ENCODE assay signal across 9 cellular contexts in genomic region chr3:16802382-16802781, GRCh38.
DNase-seq lines count a peak whose midpoint lies in the region; ATAC-seq and TF ChIP-seq lines count a peak whose summit lies in the region.
"Had no signal": no experiment of that assay in that cellular context is flagged by ENCODE, and none has a peak within 500 bp of the region (broad histone marks: within the 10 kb centered on the region; RNA-seq: fewer than 3 reads in every experiment).

No MANE protein-coding gene starts in this region.

- H3K27me3 Mint-ChIP-seq in CD4-positive, alpha-beta memory T cell: no peaks in the 10 kb centered on the region
- no peaks in the 10 kb centered on the region for H3K27me3 Mint-ChIP-seq in effector memory CD8-positive, alpha-beta T cell
- no peaks in the 10 kb centered on the region for H3K27me3 Mint-ChIP-seq in activated T-cell treated with anti-CD3 and anti-CD28 coated beads, Interleukin-2, amount 50 U/mL, for 24 hours

- H3K9me3 ChIP-seq in CD4-positive, alpha-beta memory T cell (ENCODE audit: control insufficient read depth in 1 of 2, low read length in 2 of 2): no peaks in the 10 kb centered on the region
- peaks cover 7% of the 10 kb centered on the region for H3K9me3 ChIP-seq in WERI-Rb-1 (ENCODE audit: severe bottlenecking)

- DNase-seq in CD4-positive, alpha-beta memory T cell: no peak
- DNase-seq in WERI-Rb-1 (no peak), mesenteric fat pad (ENCODE audit: low spot score) (no peak), COLO829 (ENCODE audit: low spot score) (no peak)
- no peak for DNase-seq in effector memory CD8-positive, alpha-beta T cell
- no peak for DNase-seq in activated T-cell treated with anti-CD3 and anti-CD28 coated beads, Interleukin-2, amount 50 U/mL, for 24 hours
- DNase-seq: Calu3 had no signal

- CTCF ChIA-PET in CD4-positive, alpha-beta memory T cell (lab: Charles Lee; ENCODE audit: partially characterized antibody): interaction anchor here (0.6 to 2.4 kb wide), 2 partner anchors 9 to 505 kb away, joined by 3 to 7 read pairs; no protein-coding TSS in a partner anchor

- ATAC-seq in GM18907 (IDR thresholded peaks at IDR 0.05; ENCODE audit: unreplicated experiment) (peak; percentile 69), HG03025 (IDR thresholded peaks at IDR 0.05; ENCODE audit: low FRiP score, unreplicated experiment) (peak; percentile 75)
- no peak for ATAC-seq in effector memory CD8-positive, alpha-beta T cell (replicated peaks)

- POLR2A ChIA-PET in CD4-positive, alpha-beta memory T cell (lab: Charles Lee; ENCODE audit: partially characterized antibody): interaction anchor here (1.6 kb wide), 1 partner anchor 21 kb away, joined by 7 read pairs; no protein-coding TSS in a partner anchor

- H3K27ac ChIP-seq in CD4-positive, alpha-beta memory T cell (ENCODE audit: low read depth, low read length): no peak overlapping the region
- peak overlapping the region; percentile 94 for H3K27ac ChIP-seq in WERI-Rb-1

- peaks cover 12 to 28% (median 17%) of the 10 kb centered on the region in 4 donors for H3K4me1 Mint-ChIP-seq in CD4-positive, alpha-beta memory T cell
- H3K4me1 Mint-ChIP-seq in effector memory CD8-positive, alpha-beta T cell (ENCODE audit: low read depth in 2 of 2): peaks cover 17 to 21% of the 10 kb centered on the region in 2 donors
- peaks cover 32% of the 10 kb centered on the region for H3K4me1 Mint-ChIP-seq in activated T-cell treated with anti-CD3 and anti-CD28 coated beads, Interleukin-2, amount 50 U/mL, for 24 hours (ENCODE audit: low read depth)

- no peaks in the 10 kb centered on the region for H3K27me3 ChIP-seq in CD4-positive, alpha-beta memory T cell (ENCODE audit: insufficient read depth, low read length)
- no peaks in the 10 kb centered on the region for H3K27me3 ChIP-seq in WERI-Rb-1 (ENCODE audit: insufficient read depth, low read depth, severe bottlenecking)

- peaks cover 0 to 2% (median 0%) of the 10 kb centered on the region in 8 donors for H3K9me3 Mint-ChIP-seq in CD4-positive, alpha-beta memory T cell
- no peaks in the 10 kb centered on the region for H3K9me3 Mint-ChIP-seq in effector memory CD8-positive, alpha-beta T cell
- H3K9me3 Mint-ChIP-seq in activated T-cell treated with anti-CD3 and anti-CD28 coated beads, Interleukin-2, amount 50 U/mL, for 24 hours: no peaks in the 10 kb centered on the region

- no peaks in the 10 kb centered on the region for H3K36me3 ChIP-seq in CD4-positive, alpha-beta memory T cell (ENCODE audit: insufficient read depth, low read length)
- H3K36me3 ChIP-seq in WERI-Rb-1: no peaks in the 10 kb centered on the region

- TF ChIP-seq CTCF in WERI-Rb-1 (IDR thresholded peaks at IDR 0.05; ENCODE audit: low read depth, low read length): no peak

- peaks cover 24% of the 10 kb centered on the region for H3K4me1 ChIP-seq in CD4-positive, alpha-beta memory T cell (ENCODE audit: insufficient read depth, low read length)

- intact Hi-C loops in CD4-positive, alpha-beta memory T cell (cut with micrococcal nuclease): no loop called here

- H3K36me3 Mint-ChIP-seq in CD4-positive, alpha-beta memory T cell: no peaks in the 10 kb centered on the region
- no peaks in the 10 kb centered on the region for H3K36me3 Mint-ChIP-seq in effector memory CD8-positive, alpha-beta T cell (ENCODE audit: insufficient read depth)
- no peaks in the 10 kb centered on the region for H3K36me3 Mint-ChIP-seq in activated T-cell treated with anti-CD3 and anti-CD28 coated beads, Interleukin-2, amount 50 U/mL, for 24 hours (ENCODE audit: low read depth)

- peak overlapping the region in 1 of 8 donors; percentile 19 for H3K4me3 Mint-ChIP-seq in CD4-positive, alpha-beta memory T cell
- no peak overlapping the region for H3K4me3 Mint-ChIP-seq in effector memory CD8-positive, alpha-beta T cell
- no peak overlapping the region for H3K4me3 Mint-ChIP-seq in activated T-cell treated with anti-CD3 and anti-CD28 coated beads, Interleukin-2, amount 50 U/mL, for 24 hours

- no peak overlapping the region for H3K4me3 ChIP-seq in CD4-positive, alpha-beta memory T cell (ENCODE audit: low read length in 2 of 2)
- no peak overlapping the region for H3K4me3 ChIP-seq in WERI-Rb-1 (ENCODE audit: low read depth, low read length)

- H3K27ac Mint-ChIP-seq in CD4-positive, alpha-beta memory T cell: peak overlapping the region in 4 of 7 donors; percentile 18 to 79 (median 56)
- peak overlapping the region in 1 of 2 donors; percentile 36 for H3K27ac Mint-ChIP-seq in effector memory CD8-positive, alpha-beta T cell
- no peak overlapping the region for H3K27ac Mint-ChIP-seq in activated T-cell treated with anti-CD3 and anti-CD28 coated beads, Interleukin-2, amount 50 U/mL, for 24 hours
